Comparison of ENCODE assay signal across 11 cellular contexts in genomic region chr1:26282694-26283019, GRCh38. TPM values are rescaled to one million over a fixed set of nuclear protein-coding genes. Genes with fewer than 3 reads are reported as not detected.
A peak's percentile ranks its signal among the peaks of the same experiment; 100 is the strongest.
DNase-seq lines count a peak whose midpoint lies in the region; ATAC-seq and TF ChIP-seq lines count a peak whose summit lies in the region.
"Had no signal": no experiment of that assay in that cellular context is flagged by ENCODE, and none has a peak within 500 bp of the region (broad histone marks: within the 10 kb centered on the region; RNA-seq: fewer than 3 reads in every experiment).

No MANE protein-coding gene starts in this region.

- H3K27ac ChIP-seq in fibroblast of lung (ENCODE audit: insufficient read depth, low read length) (peak overlapping the region; percentile 29), spleen (peak overlapping the region in 4 of 8 donors; percentile 96 to 99 (median 98)), SJCRH30 (no peak overlapping the region)

- H3K9ac ChIP-seq in fibroblast of lung (ENCODE audit: insufficient read depth, low read length): no peak overlapping the region

- H3K4me1 ChIP-seq in fibroblast of lung (ENCODE audit: control insufficient read depth, extremely low read depth, insufficient read depth, low read length) (peaks cover 57% of the 10 kb centered on the region), spleen (peaks cover 66 to 98% (median 92%) of the 10 kb centered on the region in 6 donors), SJCRH30 (peaks cover 44% of the 10 kb centered on the region)

- H3K36me3 ChIP-seq in fibroblast of lung (ENCODE audit: control insufficient read depth, insufficient read depth, low read length) (peaks cover 16% of the 10 kb centered on the region), spleen (peaks cover 0 to 51% (median 11%) of the 10 kb centered on the region in 6 donors), SJCRH30 (peaks cover under 1% of the 10 kb centered on the region; the same call in 1 of the 2 replicates)

- H3K27me3 ChIP-seq in fibroblast of lung (ENCODE audit: control insufficient read depth, insufficient read depth, low read length) (no peaks in the 10 kb centered on the region), spleen (replicated peaks in 1 of 7) (no peaks in the 10 kb centered on the region), SJCRH30 (no peaks in the 10 kb centered on the region)

- CTCF ChIA-PET in activated CD8-positive, alpha-beta memory T cell treated with anti-CD3 and anti-CD28 coated beads, Interleukin-2, amount 10 ng/mL, durations not matched to agents 7 days and 5 days (lab: Charles Lee): interaction anchor here (8.0 to 21.9 kb wide), 2 partner anchors 27 to 93 kb away, joined by 100 to 1010 read pairs; partner anchors contain the start of genes CD52, UBXN11 and ZNF683
- CTCF ChIA-PET in WTC11 (lab: Charles Lee): interaction anchor here (1.0 to 11.1 kb wide), 10 partner anchors 8 to 178 kb away, joined by 3 to 306 read pairs (median 6); partner anchors contain the start of genes CATSPER4, CD52 and CEP85

- H3K36me3 Mint-ChIP-seq in activated CD8-positive, alpha-beta memory T cell treated with anti-CD3 and anti-CD28 coated beads, Interleukin-2, amount 10 ng/mL, durations not matched to agents 7 days and 5 days: peaks cover 54% of the 10 kb centered on the region
- peaks cover 11% of the 10 kb centered on the region for H3K36me3 Mint-ChIP-seq in WTC11

- peak overlapping the region; percentile 26 for H3K4me2 ChIP-seq in fibroblast of lung (ENCODE audit: extremely low read depth, insufficient read depth, low read length)

- H3K4me1 Mint-ChIP-seq in activated CD8-positive, alpha-beta memory T cell treated with anti-CD3 and anti-CD28 coated beads, Interleukin-2, amount 10 ng/mL, durations not matched to agents 7 days and 5 days: peaks cover 86% of the 10 kb centered on the region
- peaks cover 45% of the 10 kb centered on the region for H3K4me1 Mint-ChIP-seq in WTC11

- H4K20me1 ChIP-seq in fibroblast of lung (ENCODE audit: control insufficient read depth, extremely low read depth, insufficient read depth, low read length): no peaks in the 10 kb centered on the region

- peak overlapping the region; percentile 99 for H3K27ac Mint-ChIP-seq in activated CD8-positive, alpha-beta memory T cell treated with anti-CD3 and anti-CD28 coated beads, Interleukin-2, amount 10 ng/mL, durations not matched to agents 7 days and 5 days
- H3K27ac Mint-ChIP-seq in WTC11: peak overlapping the region; percentile 27; the same call in 1 of the 2 replicates

- no peak overlapping the region for H2AFZ ChIP-seq in fibroblast of lung (ENCODE audit: low read length)

- intact Hi-C loops in spleen (cut with DNase I; ENCODE audit: low total_unique reads): no loop called here

- TF ChIP-seq POLR2A in spleen (IDR thresholded peaks at IDR 0.05): no peak

- peak overlapping the region; percentile 69 for H3K4me3 Mint-ChIP-seq in activated CD8-positive, alpha-beta memory T cell treated with anti-CD3 and anti-CD28 coated beads, Interleukin-2, amount 10 ng/mL, durations not matched to agents 7 days and 5 days
- H3K4me3 Mint-ChIP-seq in WTC11: 0 out of 2 replicates have a peak overlapping the region, but pooled peaks have one; percentile 8

- no peaks in the 10 kb centered on the region for H3K27me3 Mint-ChIP-seq in activated CD8-positive, alpha-beta memory T cell treated with anti-CD3 and anti-CD28 coated beads, Interleukin-2, amount 10 ng/mL, durations not matched to agents 7 days and 5 days
- H3K27me3 Mint-ChIP-seq in WTC11 (ENCODE audit: low read depth): no peaks in the 10 kb centered on the region

- no peak for DNase-seq in activated CD8-positive, alpha-beta memory T cell treated with anti-CD3 and anti-CD28 coated beads, Interleukin-2, amount 10 ng/mL, durations not matched to agents 7 days and 5 days
- no peak for DNase-seq in activated CD8-positive, alpha-beta memory T cell treated with anti-CD3 and anti-CD28 coated beads, Interleukin-2, amount 50 U/mL, for 48 hours
- DNase-seq in WTC11 (ENCODE audit: low spot score): no peak
- DNase-seq in fibroblast of lung (ENCODE audit: low read depth in 2 of 2): no peak
- DNase-seq in spleen: peak; percentile 81
- DNase-seq in SJCRH30: no peak
- no peak for DNase-seq in iPS-NIHi11 (ENCODE audit: low spot score)
- no peak for DNase-seq in GM03348 (ENCODE audit: low spot score)
- DNase-seq: activated CD8-positive, alpha-beta memory T cell treated with anti-CD3 and anti-CD28 coated beads for 24 hours; SHP77 treated with DMSO at 0.1 percent for 48 hours had no signal

- ATAC-seq in activated CD8-positive, alpha-beta memory T cell treated with anti-CD3 and anti-CD28 coated beads, Interleukin-2, amount 10 ng/mL, durations not matched to agents 7 days and 5 days: no peak
- no peak for ATAC-seq in WTC11

- TF ChIP-seq CTCF in WTC11 (IDR thresholded peaks at IDR 0.05): no peak
- no peak for TF ChIP-seq CTCF in fibroblast of lung (conservative IDR thresholded peaks at IDR 0.05 in 1 of 2, IDR thresholded peaks at IDR 0.05 in 1 of 2; ENCODE audit: low read depth in 1 of 2, low read length in 2 of 2)
- TF ChIP-seq CTCF in spleen (IDR thresholded peaks at IDR 0.05 in 8 of 11, conservative IDR thresholded peaks at IDR 0.05 in 3 of 11): no peak

- no peaks in the 10 kb centered on the region for H3K9me3 Mint-ChIP-seq in activated CD8-positive, alpha-beta memory T cell treated with anti-CD3 and anti-CD28 coated beads, Interleukin-2, amount 10 ng/mL, durations not matched to agents 7 days and 5 days (ENCODE audit: low read depth)
- no peaks in the 10 kb centered on the region for H3K9me3 Mint-ChIP-seq in WTC11

- H3K9me3 ChIP-seq in fibroblast of lung (ENCODE audit: control insufficient read depth, insufficient read depth, low read depth, low read length) (no peaks in the 10 kb centered on the region), spleen (no peaks in the 10 kb centered on the region), SJCRH30 (replicated peaks) (no peaks in the 10 kb centered on the region)

- POLR2A ChIA-PET in WTC11 (lab: Charles Lee): interaction anchor here (0.5 to 1.2 kb wide), 3 partner anchors 10 to 48 kb away, joined by 3 to 5 read pairs (median 3); partner anchors contain the start of genes CD52 and CEP85

- peaks cover 39% of the 10 kb centered on the region for H3K79me2 ChIP-seq in fibroblast of lung (ENCODE audit: control insufficient read depth, insufficient read depth, low read length)

- WGBS in spleen, 5 donors: 78 to 88% (median 81%) methylated on average over 11 to 12 of the region's 12 CpGs

- H3K4me3 ChIP-seq in fibroblast of lung (replicated peaks in 1 of 4; ENCODE audit: control extremely low read depth in 1 of 4, insufficient read depth in 1 of 4, low read depth in 3 of 4, low read length in 4 of 4): peak overlapping the region in 1 of 4 experiments; percentile 96
- H3K4me3 ChIP-seq in spleen: no peak overlapping the region
- H3K4me3 ChIP-seq in SJCRH30: no peak overlapping the region

TF ChIP-seq in WTC11, 78 proteins besides CTCF, POLR2A, EP300 and RAD21:
- TF ChIP-seq CDX4 (CRISPR knock-in tag; IDR thresholded peaks at IDR 0.05; ENCODE audit: borderline replicate concordance) (no peak), NR2C2 (CRISPR knock-in tag; IDR thresholded peaks at IDR 0.05) (0 out of 2 replicates have a peak, but pooled peaks have one; percentile 42)

RNA-seq across cellular contexts. Expression of gene SH3BGRL3, which starts 2.8 kb away (rescaled TPM):
- total RNA-seq in activated CD8-positive, alpha-beta memory T cell treated with anti-CD3 and anti-CD28 coated beads, Interleukin-2, amount 10 ng/mL, durations not matched to agents 7 days and 5 days: 100 to 1,000 TPM; 562 to 632 TPM
- total RNA-seq in WTC11 (2021) (70.8 to 92.9 TPM (median 92.3 TPM) in 3 replicates), fibroblast of lung (12.8 and 39.6 TPM in 2 replicates), spleen (100 to 1,000 TPM; 139 to 261 (median 233) TPM)
- polyA plus RNA-seq in fibroblast of lung (200 and 261 TPM in 2 replicates), spleen (100 to 1,000 TPM; 249 to 319 (median 286) TPM)
- polyA plus RNA-seq in fibroblast of lung (2012): 580 and 703 TPM in 2 replicates
- 914 and 1,082 TPM in 2 replicates for polyA minus RNA-seq in fibroblast of lung (ENCODE audit: low replicate concordance)
- 41.5 and 43.4 TPM in 2 replicates for total RNA-seq in SJCRH30 (2014; rRNA removed; shearing (Covaris generic))

RNA-seq across cellular contexts. Expression of gene UBXN11, which starts 23.8 kb away (rescaled TPM):
- 10 to 100 TPM; 27.7 to 39.3 TPM for total RNA-seq in activated CD8-positive, alpha-beta memory T cell treated with anti-CD3 and anti-CD28 coated beads, Interleukin-2, amount 10 ng/mL, durations not matched to agents 7 days and 5 days
- total RNA-seq in WTC11 (2021) (12.4 to 14.1 TPM (median 14.1 TPM) in 3 replicates), fibroblast of lung (2.6 and 3.5 TPM in 2 replicates), spleen (10 to 100 TPM; 25.1 to 67.1 (median 48.0) TPM)
- polyA plus RNA-seq in fibroblast of lung (6.5 and 7.1 TPM in 2 replicates), spleen (10 to 100 TPM; 26.6 to 67.8 (median 66.1) TPM)
- 11.3 and 13.5 TPM in 2 replicates for polyA plus RNA-seq in fibroblast of lung (2012)
- 8.7 and 16.1 TPM in 2 replicates for polyA minus RNA-seq in fibroblast of lung (ENCODE audit: low replicate concordance)
- total RNA-seq in SJCRH30 (2014; rRNA removed; shearing (Covaris generic)): 3.5 and 5.3 TPM in 2 replicates

RNA-seq across cellular contexts. Expression of gene CD52, which starts 35.1 kb away (rescaled TPM):
- total RNA-seq in activated CD8-positive, alpha-beta memory T cell treated with anti-CD3 and anti-CD28 coated beads, Interleukin-2, amount 10 ng/mL, durations not matched to agents 7 days and 5 days: 100 to 1,000 TPM; 951 to 971 TPM
- total RNA-seq in WTC11 (2021) (2.8 to 3.7 TPM (median 3.4 TPM) in 3 replicates), fibroblast of lung (0.51 TPM in 1 of 2 replicates, not detected in the other), spleen (100 to 1,000 TPM; 206 to 422 (median 301) TPM)
- polyA plus RNA-seq in fibroblast of lung (0.28 and 0.31 TPM in 2 replicates), spleen (1,000 to 10,000 TPM; 2,248 to 3,726 (median 2,540) TPM)
- polyA plus RNA-seq in fibroblast of lung (2012): 0.32 and 0.49 TPM in 2 replicates
- not detected in 2 replicates for polyA minus RNA-seq in fibroblast of lung (ENCODE audit: low replicate concordance)
- total RNA-seq in SJCRH30 (2014; rRNA removed; shearing (Covaris generic)): not detected in 2 replicates
- total RNA-seq: fibroblast of villous mesenchyme had no signal

RNA-seq across cellular contexts. Expression of gene CEP85, which starts 48.7 kb away (rescaled TPM):
- total RNA-seq in activated CD8-positive, alpha-beta memory T cell treated with anti-CD3 and anti-CD28 coated beads, Interleukin-2, amount 10 ng/mL, durations not matched to agents 7 days and 5 days: 10 to 100 TPM; 42.0 to 56.3 TPM
- total RNA-seq in WTC11 (2021) (32.0 to 40.8 TPM (median 35.3 TPM) in 3 replicates), fibroblast of lung (3.9 and 6.9 TPM in 2 replicates), spleen (10 to 100 TPM in 5 of 7 donors, 1 to 10 TPM in 2; 7.8 to 14.9 (median 10.8) TPM)
- polyA plus RNA-seq in fibroblast of lung (4.7 and 8.2 TPM in 2 replicates), spleen (1 to 10 TPM; 3.9 to 5.2 (median 4.2) TPM)
- 2.8 and 4.7 TPM in 2 replicates for polyA plus RNA-seq in fibroblast of lung (2012)
- 2.9 and 8.0 TPM in 2 replicates for polyA minus RNA-seq in fibroblast of lung (ENCODE audit: low replicate concordance)
- 34.8 and 39.1 TPM in 2 replicates for total RNA-seq in SJCRH30 (2014; rRNA removed; shearing (Covaris generic))

Comparison
In these comparisons a context has a peak if more than half of its experiments do, and no peak if none do; other contexts are left out.
1. RNA of gene CD52, which starts 35.1 kb away (total RNA-seq): 951 to 971 TPM in activated CD8-positive, alpha-beta memory T cell treated with anti-CD3 and anti-CD28 coated beads, Interleukin-2, amount 10 ng/mL, durations not matched to agents 7 days and 5 days and 206 to 422 TPM in spleen; 2.8 to 3.7 TPM in WTC11, 0.51 TPM in fibroblast of lung and not detected in SJCRH30; every median in the first group is over 10 times any median in the second.